ENCODE assay signal across 31 cellular contexts in the genomic region with DNA sequence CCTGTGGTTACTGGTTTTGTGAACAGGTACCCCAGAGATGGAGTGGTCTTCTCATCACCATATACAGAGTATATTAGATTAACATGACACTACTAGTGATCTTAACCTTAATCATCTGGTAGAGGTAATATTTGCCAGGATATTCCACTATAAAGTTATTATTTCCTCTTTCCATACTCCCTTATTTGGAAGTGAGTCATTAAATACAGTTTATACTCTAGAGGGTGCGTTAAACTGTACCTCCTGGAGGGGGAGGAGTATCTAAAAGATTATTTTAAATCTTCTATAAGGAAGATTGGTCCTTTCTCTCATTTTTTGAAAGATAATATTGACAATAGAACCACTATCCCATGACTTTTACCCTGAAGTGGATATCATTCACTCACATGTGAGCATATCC.
DNase-seq lines count a peak whose midpoint lies in the region; ATAC-seq and TF ChIP-seq lines count a peak whose summit lies in the region.
"Had no signal": no experiment of that assay in that cellular context is flagged by ENCODE, and none has a peak within 500 bp of the region (broad histone marks: within the 10 kb centered on the region; RNA-seq: fewer than 3 reads in every experiment).

No MANE protein-coding gene starts in this region.

- CTCF ChIA-PET in PC-3 (lab: Charles Lee): no interaction called here
- CTCF ChIA-PET in Panc1 (lab: Charles Lee): no interaction called here

- H3K9me3 ChIP-seq in PC-3 (ENCODE audit: low read length) (no peaks in the 10 kb centered on the region), Panc1 (ENCODE audit: control insufficient read depth, insufficient read depth, low read depth, low read length) (peaks cover 13% of the 10 kb centered on the region; the same call in 1 of the 2 replicates)
- H3K9me3 ChIP-seq: A549, BLaER1, Caco-2 had no signal

- TF ChIP-seq CTCF in PC-3 (conservative IDR thresholded peaks at IDR 0.05; ENCODE audit: low read depth, low read length) (no peak), Panc1 (IDR thresholded peaks at IDR 0.05) (no peak)

- DNase-seq in PC-3: peak; percentile 61
- DNase-seq in Panc1 (ENCODE audit: low read depth, low spot score): no peak
- no peak for DNase-seq in activated T-cell treated with anti-CD3 and anti-CD28 coated beads, Interleukin-2, amount 50 U/mL, for 4 hours
- DNase-seq in glomerular visceral epithelial cell (ENCODE audit: extremely low spot score): no peak
- DNase-seq: 8988T; ACHN; AML-193; BE2C; C1 segment of cervical spinal cord; Caco-2; Calu3; CD4-positive, alpha-beta memory T cell; CD4-positive, alpha-beta T cell; CD4-positive, CD25-positive, alpha-beta regulatory T cell; CD8-positive, alpha-beta memory T cell; CD8-positive, alpha-beta T cell; COR-L47; DMS 273 treated with DMSO at 0.1 percent for 48 hours; DMS153; DMS53; DMS79; DMS79 treated with DMSO at 0.1 percent for 48 hours; DND-41; EL had no signal

- H3K36me3 ChIP-seq in PC-3 (ENCODE audit: low read depth, low read length) (no peaks in the 10 kb centered on the region), Panc1 (ENCODE audit: control insufficient read depth, insufficient read depth, low read length) (no peaks in the 10 kb centered on the region; the same call in 1 of the 2 replicates)
- H3K36me3 ChIP-seq: BE2C; BLaER1; BLaER1 treated with 17β-estradiol and CSF1 and Interleukin-3, amounts not matched to agents 10 nM and 100 nM had no signal

- no peak overlapping the region for H3K4me3 ChIP-seq in PC-3 (ENCODE audit: low read length)
- H3K4me3 ChIP-seq in Panc1 (ENCODE audit: low read depth in 2 of 2, low read length in 2 of 2): no peak overlapping the region
- H3K4me3 ChIP-seq: A549; BLaER1; BLaER1 treated with 17β-estradiol and CSF1 and Interleukin-3, amounts not matched to agents 10 nM and 100 nM had no signal

- H3K4me1 ChIP-seq in PC-3 (ENCODE audit: insufficient read depth, low read length) (peaks cover 43% of the 10 kb centered on the region), Panc1 (ENCODE audit: control insufficient read depth, insufficient read depth, low read length) (peaks cover 35% of the 10 kb centered on the region)
- H3K4me1 ChIP-seq: BLaER1; BLaER1 treated with 17β-estradiol and CSF1 and Interleukin-3, amounts not matched to agents 10 nM and 100 nM had no signal

- peak; percentile 72 for ATAC-seq in PC-3
- ATAC-seq in Panc1: no peak
- no peak for ATAC-seq in activated T-cell treated with anti-CD3 and anti-CD28 coated beads, Interleukin-2, amount 50 U/mL, for 4 hours
- ATAC-seq: A549; CD8-positive, alpha-beta T cell had no signal

- in situ Hi-C loops in Panc1 (cut with HindIII; ENCODE audit: low pct_unique_long_range_greater_than_20kb, low sequenced_read_pairs): no loop called here

- H3K4me3 Mint-ChIP-seq in activated T-cell treated with anti-CD3 and anti-CD28 coated beads, Interleukin-2, amount 50 U/mL, for 4 hours: no peak overlapping the region
- H3K4me3 Mint-ChIP-seq: B cell; CD14-positive monocyte; CD4-positive, alpha-beta memory T cell; CD4-positive, alpha-beta T cell; CD4-positive, CD25-positive, alpha-beta regulatory T cell; CD8-positive, alpha-beta memory T cell; CD8-positive, alpha-beta T cell had no signal

- peak overlapping the region; percentile 52 for H3K4me2 ChIP-seq in PC-3 (ENCODE audit: low read length)
- H3K4me2 ChIP-seq: A549; BLaER1; BLaER1 treated with 17β-estradiol and CSF1 and Interleukin-3, amounts not matched to agents 10 nM and 100 nM had no signal

- no peaks in the 10 kb centered on the region for H3K79me2 ChIP-seq in PC-3 (ENCODE audit: low read length)

- no peaks in the 10 kb centered on the region for H3F3A ChIP-seq in PC-3 (ENCODE audit: low read length, unreplicated experiment)

- H3K9me2 ChIP-seq in PC-3 (replicated peaks; ENCODE audit: low read length): no peaks in the 10 kb centered on the region

- no peaks in the 10 kb centered on the region for H3K9me3 Mint-ChIP-seq in activated T-cell treated with anti-CD3 and anti-CD28 coated beads, Interleukin-2, amount 50 U/mL, for 4 hours
- H3K9me3 Mint-ChIP-seq: CD4-positive, alpha-beta T cell had no signal

- intact Hi-C loops in PC-3 (cut with micrococcal nuclease) (loop anchor here (5.0 kb wide), 3 partner anchors 41 to 154 kb away; a partner anchor contains a TSS), Panc1 (cut with micrococcal nuclease; ENCODE audit: unreplicated experiment) (no loop called here)

- H3K27ac ChIP-seq in PC-3 (ENCODE audit: low read length) (peak overlapping the region; percentile 28), Panc1 (ENCODE audit: low read length) (peak overlapping the region; percentile 95; the same call in 1 of the 2 replicates)
- H3K27ac ChIP-seq: 22Rv1; A549; BLaER1; BLaER1 treated with 17β-estradiol and CSF1 and Interleukin-3, amounts not matched to agents 10 nM and 100 nM; C4-2B had no signal

- H2AFZ ChIP-seq in PC-3 (ENCODE audit: low read length): no peak overlapping the region

- POLR2A ChIA-PET in PC-3 (lab: Charles Lee; ENCODE audit: unreplicated experiment): no interaction called here
- POLR2A ChIA-PET in Panc1 (lab: Charles Lee): no interaction called here

- no peaks in the 10 kb centered on the region for H3K4me1 Mint-ChIP-seq in activated T-cell treated with anti-CD3 and anti-CD28 coated beads, Interleukin-2, amount 50 U/mL, for 4 hours (ENCODE audit: low read depth)
- H3K4me1 Mint-ChIP-seq: B cell; CD14-positive monocyte; CD4-positive, alpha-beta memory T cell; CD4-positive, CD25-positive, alpha-beta regulatory T cell; CD8-positive, alpha-beta memory T cell had no signal

- no peaks in the 10 kb centered on the region for H3K27me3 Mint-ChIP-seq in activated T-cell treated with anti-CD3 and anti-CD28 coated beads, Interleukin-2, amount 50 U/mL, for 4 hours (ENCODE audit: low read depth)
- H3K27me3 Mint-ChIP-seq: B cell; CD4-positive, alpha-beta memory T cell; CD4-positive, alpha-beta T cell; CD4-positive, CD25-positive, alpha-beta regulatory T cell; CD8-positive, alpha-beta memory T cell had no signal

- no peak overlapping the region for H3K9ac ChIP-seq in PC-3 (ENCODE audit: low read length)
- H3K9ac ChIP-seq: BLaER1; BLaER1 treated with 17β-estradiol and CSF1 and Interleukin-3, amounts not matched to agents 10 nM and 100 nM had no signal

- H3K36me3 Mint-ChIP-seq in activated T-cell treated with anti-CD3 and anti-CD28 coated beads, Interleukin-2, amount 50 U/mL, for 4 hours (ENCODE audit: insufficient read depth): no peaks in the 10 kb centered on the region
- H3K36me3 Mint-ChIP-seq: CD14-positive monocyte; CD4-positive, alpha-beta memory T cell; CD4-positive, CD25-positive, alpha-beta regulatory T cell; CD8-positive, alpha-beta memory T cell; CD8-positive, alpha-beta T cell had no signal

- BruUV-seq in PC-3 (replicated peaks; lab: Mats Ljungman, UMichigan) (no TSS peak), Panc1 (replicated peaks; lab: Mats Ljungman, UMichigan) (no TSS peak)

- no peaks in the 10 kb centered on the region for H3K27me3 ChIP-seq in PC-3 (ENCODE audit: low read length)
- H3K27me3 ChIP-seq in Panc1 (ENCODE audit: control insufficient read depth, insufficient read depth, low read length): no peaks in the 10 kb centered on the region
- H3K27me3 ChIP-seq: BE2C; BLaER1; BLaER1 treated with 17β-estradiol and CSF1 and Interleukin-3, amounts not matched to agents 10 nM and 100 nM had no signal

- H4K20me1 ChIP-seq in PC-3 (ENCODE audit: low read length): no peaks in the 10 kb centered on the region
- H4K20me1 ChIP-seq: BLaER1; BLaER1 treated with 17β-estradiol and CSF1 and Interleukin-3, amounts not matched to agents 10 nM and 100 nM had no signal
